8 cellular contexts compared by ENCODE assay signal in genomic region chr9:70398145-70398556, GRCh38. TPM values are rescaled to one million over a fixed set of nuclear protein-coding genes. Genes with fewer than 3 reads are reported as not detected.
DNase-seq lines count a peak whose midpoint lies in the region; ATAC-seq and TF ChIP-seq lines count a peak whose summit lies in the region.

No MANE protein-coding gene starts in this region.

- peak; percentile 11 for TF ChIP-seq EP300 in esophagus muscularis mucosa (IDR thresholded peaks at IDR 0.05)

- intact Hi-C loops in esophagus muscularis mucosa (cut with DNase I): no loop called here
- intact Hi-C loops in upper lobe of right lung (cut with DNase I): no loop called here

- H3K4me1 ChIP-seq in esophagus muscularis mucosa (peaks cover 94 to 100% (median 97%) of the 10 kb centered on the region in 4 donors), upper lobe of right lung (peaks cover 86% of the 10 kb centered on the region)

- DNase-seq in NAMALWA (ENCODE audit: low spot score): peak; percentile 72
- no peak for DNase-seq in esophagus muscularis mucosa (ENCODE audit: extremely low spot score)
- no peak for DNase-seq in upper lobe of right lung
- DNase-seq in NCI-H524 treated with DMSO at 0.1 percent for 48 hours (lab: John Stamatoyannopoulos, UW): no peak
- no peak for DNase-seq in cortex of kidney (lab: John Stamatoyannopoulos, UW)
- no peak for DNase-seq in GM19238 (ENCODE audit: insufficient read length, low spot score)

- peak; percentile 100 for ATAC-seq in GM18505 (IDR thresholded peaks at IDR 0.05; ENCODE audit: unreplicated experiment)
- peak; percentile 99 for ATAC-seq in GM21825 (IDR thresholded peaks at IDR 0.05; ENCODE audit: unreplicated experiment)
- ATAC-seq in upper lobe of right lung: peak; percentile 86

- TF ChIP-seq POLR2A in GM18505 (IDR thresholded peaks at IDR 0.05; ENCODE audit: borderline replicate concordance, extremely low read depth, insufficient read depth, insufficient read length) (no peak), esophagus muscularis mucosa (IDR thresholded peaks at IDR 0.05; ENCODE audit: low read depth) (no peak)

- no peak for TF ChIP-seq CTCF in esophagus muscularis mucosa (IDR thresholded peaks at IDR 0.05)
- no peak for TF ChIP-seq CTCF in upper lobe of right lung (IDR thresholded peaks at IDR 0.05)

- WGBS in esophagus muscularis mucosa: 30% methylated on average over 4 of the region's 4 CpGs

- H3K9me3 ChIP-seq in esophagus muscularis mucosa (no peaks in the 10 kb centered on the region), upper lobe of right lung (no peaks in the 10 kb centered on the region)

- peak overlapping the region in 3 of 4 donors; percentile 1 to 21 (median 18) for H3K4me3 ChIP-seq in esophagus muscularis mucosa
- no peak overlapping the region for H3K4me3 ChIP-seq in upper lobe of right lung

- H3K27me3 ChIP-seq in esophagus muscularis mucosa (no peaks in the 10 kb centered on the region), upper lobe of right lung (no peaks in the 10 kb centered on the region)

- peak overlapping the region; percentile 32 to 48 (median 42) for H3K27ac ChIP-seq in esophagus muscularis mucosa (replicated peaks in 1 of 4)
- peak overlapping the region; percentile 26 for H3K27ac ChIP-seq in upper lobe of right lung

- H3K36me3 ChIP-seq in esophagus muscularis mucosa (no peaks in the 10 kb centered on the region), upper lobe of right lung (no peaks in the 10 kb centered on the region)

RNA-seq across cellular contexts. Expression of gene KLF9, which starts 16.3 kb away (rescaled TPM):
- total RNA-seq in esophagus muscularis mucosa: 100 to 1,000 TPM; 143 to 209 (median 184) TPM
- 91.0 TPM for total RNA-seq in upper lobe of right lung
